8 cellular contexts compared by ENCODE assay signal in genomic region chr2:30147715-30148611, GRCh38. TPM values are rescaled to one million over a fixed set of nuclear protein-coding genes. Genes with fewer than 3 reads are reported as not detected.
A peak's percentile ranks its signal among the peaks of the same experiment; 100 is the strongest.
DNase-seq lines count a peak whose midpoint lies in the region; ATAC-seq and TF ChIP-seq lines count a peak whose summit lies in the region.

No MANE protein-coding gene starts in this region.

- H3K27me3 ChIP-seq in prostate gland (replicated peaks; ENCODE audit: insufficient read depth): no peaks in the 10 kb centered on the region

- H3K4me1 ChIP-seq in prostate gland (replicated peaks) (peaks cover 12% of the 10 kb centered on the region), urinary bladder (ENCODE audit: insufficient read depth) (no peaks in the 10 kb centered on the region)

- peak overlapping the region; percentile 97 to 99 for H3K4me3 ChIP-seq in prostate gland
- peak overlapping the region; percentile 99 for H3K4me3 ChIP-seq in urinary bladder (ENCODE audit: low read depth, low read length)

- intact Hi-C loops in left ventricle myocardium superior (cut with micrococcal nuclease): no loop called here
- intact Hi-C loops in prostate gland (cut with DNase I): no loop called here

- ATAC-seq in GM21515 (IDR thresholded peaks at IDR 0.05; ENCODE audit: unreplicated experiment): peak; percentile 24
- peak; percentile 51 for ATAC-seq in left ventricle myocardium superior

- DNase-seq in COR-L47 (lab: John Stamatoyannopoulos, UW) (peak; percentile 65), T follicular helper cell (ENCODE audit: low read depth) (peak; percentile 67), amniotic epithelial cell (ENCODE audit: low read depth) (peak; percentile 38), left ventricle myocardium superior (peak; percentile 91), prostate gland (ENCODE audit: low spot score) (peak; percentile 77)

- no peaks in the 10 kb centered on the region for H3K36me3 ChIP-seq in prostate gland
- H3K36me3 ChIP-seq in urinary bladder (ENCODE audit: insufficient read depth): no peaks in the 10 kb centered on the region

- TF ChIP-seq POLR2A in prostate gland (IDR thresholded peaks at IDR 0.05): peak; percentile 85

- H3K9me3 ChIP-seq in prostate gland: no peaks in the 10 kb centered on the region

- H3K27ac ChIP-seq in prostate gland (peak overlapping the region; percentile 99 to 100), urinary bladder (ENCODE audit: low read depth) (peak overlapping the region; percentile 100)

- TF ChIP-seq CTCF in LNCAP (IDR thresholded peaks at IDR 0.05): peak; percentile 64
- TF ChIP-seq CTCF in prostate gland (IDR thresholded peaks at IDR 0.05): peak; percentile 31 to 77 (median 54)

- 14% methylated on average over 19 of the region's 50 CpGs for WGBS in prostate gland
- 6% methylated on average over 50 of the region's 50 CpGs for WGBS in urinary bladder

RNA-seq across cellular contexts. Expression of gene YPEL5, which starts 1.2 kb away (rescaled TPM):
- 76.3 TPM for total RNA-seq in left ventricle myocardium superior
- 100 to 1,000 TPM in 1 of 2 donors, 10 to 100 TPM in 1; 81.8 to 123 TPM for total RNA-seq in prostate gland
- 106 TPM for total RNA-seq in urinary bladder
- 87.7 TPM for polyA plus RNA-seq in urinary bladder

Comparison
In these comparisons a context has a peak if more than half of its experiments do, and no peak if none do; other contexts are left out.
1. Peak in every context shown above with its lines: DNase-seq, ATAC-seq, H3K4me3 ChIP-seq and H3K27ac ChIP-seq.
2. DNase-seq: peak in every context shown above with its lines; median percentile 91 in left ventricle myocardium superior; 77 in prostate gland; 67 in T follicular helper cell; 65 in COR-L47; 38 in amniotic epithelial cell.